Comparison of ENCODE assay signal across 15 cellular contexts in the genomic region with DNA sequence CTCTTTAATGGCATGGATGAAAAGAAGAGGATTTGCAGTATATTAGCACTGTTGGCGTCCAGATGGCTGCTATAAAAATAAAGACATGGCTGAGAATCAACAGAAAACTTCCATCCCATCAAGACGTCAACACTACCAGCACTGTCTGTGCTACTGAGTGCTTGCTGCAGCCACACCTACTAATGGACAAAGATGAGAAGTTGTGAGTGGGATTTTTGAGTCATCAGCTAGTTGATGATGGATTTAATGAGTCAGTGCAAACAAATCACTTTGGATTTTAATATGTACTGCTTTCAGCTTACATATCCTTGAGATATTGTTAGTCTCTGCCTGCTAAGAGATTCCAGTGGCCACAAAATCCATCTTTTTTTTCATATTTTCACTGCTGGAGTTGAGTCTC.
DNase-seq lines count a peak whose midpoint lies in the region; ATAC-seq and TF ChIP-seq lines count a peak whose summit lies in the region.
"Had no signal": no experiment of that assay in that cellular context is flagged by ENCODE, and none has a peak within 500 bp of the region (broad histone marks: within the 10 kb centered on the region; RNA-seq: fewer than 3 reads in every experiment).

No MANE protein-coding gene starts in this region.

- intact Hi-C loops in prostate gland (cut with DNase I): no loop called here
- intact Hi-C loops in mucosa of descending colon (cut with DNase I, micrococcal nuclease): no loop called here

- H3K4me3 ChIP-seq in MG63: no peak overlapping the region
- H3K4me3 ChIP-seq in prostate gland: no peak overlapping the region
- H3K4me3 ChIP-seq in mucosa of descending colon: no peak overlapping the region
- H3K4me3 ChIP-seq: BLaER1 treated with 17β-estradiol and CSF1 and Interleukin-3, amounts not matched to agents 10 nM and 100 nM; colonic mucosa had no signal

- no peak for ATAC-seq in mucosa of descending colon
- ATAC-seq: sciatic nerve had no signal

- WGBS in prostate gland: 21% methylated on average over 2 of the region's 2 CpGs

- no peak for TF ChIP-seq POLR2A in prostate gland (IDR thresholded peaks at IDR 0.05)

- no peaks in the 10 kb centered on the region for H3K27me3 ChIP-seq in MG63
- H3K27me3 ChIP-seq in prostate gland (replicated peaks; ENCODE audit: insufficient read depth): no peaks in the 10 kb centered on the region
- H3K27me3 ChIP-seq: BLaER1 treated with 17β-estradiol and CSF1 and Interleukin-3, amounts not matched to agents 10 nM and 100 nM; colonic mucosa had no signal

- DNase-seq in AG20443 (ENCODE audit: low spot score) (peak; percentile 75), MG63 (peak; percentile 64), dermis microvascular lymphatic vessel endothelial cell (ENCODE audit: low read depth in 2 of 2) (peak; percentile 60 to 87), lung microvascular endothelial cell (ENCODE audit: low read depth in 2 of 2) (peak; percentile 77 to 88), NCI-H146 (lab: John Stamatoyannopoulos, UW) (no peak), prostate gland (ENCODE audit: low spot score) (no peak), mucosa of descending colon (no peak), DMS53 (lab: John Stamatoyannopoulos, UW) (no peak)
- DNase-seq: activated CD4-positive, alpha-beta T cell treated with anti-CD3 and anti-CD28 coated beads for 48 hours; activated gamma-delta T cell treated with Interleukin-2 at 50 U/mL for 16 hours; colonic mucosa; NCI-H1105; NCI-H69 had no signal

- H3K4me1 ChIP-seq in prostate gland (replicated peaks): no peaks in the 10 kb centered on the region
- H3K4me1 ChIP-seq in mucosa of descending colon (ENCODE audit: low read depth): no peaks in the 10 kb centered on the region
- H3K4me1 ChIP-seq: BLaER1 treated with 17β-estradiol and CSF1 and Interleukin-3, amounts not matched to agents 10 nM and 100 nM; colonic mucosa had no signal

- TF ChIP-seq CTCF in prostate gland (IDR thresholded peaks at IDR 0.05) (no peak), mucosa of descending colon (IDR thresholded peaks at IDR 0.05) (no peak)

- no peak overlapping the region for H3K27ac ChIP-seq in prostate gland
- H3K27ac ChIP-seq: BLaER1 treated with 17β-estradiol and CSF1 and Interleukin-3, amounts not matched to agents 10 nM and 100 nM; colonic mucosa had no signal

- H3K36me3 ChIP-seq in MG63: no peaks in the 10 kb centered on the region
- H3K36me3 ChIP-seq in prostate gland: no peaks in the 10 kb centered on the region
- H3K36me3 ChIP-seq in mucosa of descending colon (ENCODE audit: low read depth): no peaks in the 10 kb centered on the region
- H3K36me3 ChIP-seq: BLaER1 treated with 17β-estradiol and CSF1 and Interleukin-3, amounts not matched to agents 10 nM and 100 nM; colonic mucosa had no signal

- no peaks in the 10 kb centered on the region; the same call in 1 of the 2 replicates for H3K9me3 ChIP-seq in MG63
- no peaks in the 10 kb centered on the region for H3K9me3 ChIP-seq in prostate gland
- H3K9me3 ChIP-seq in mucosa of descending colon: peaks cover 29% of the 10 kb centered on the region
- H3K9me3 ChIP-seq: BLaER1 treated with 17β-estradiol and CSF1 and Interleukin-3, amounts not matched to agents 10 nM and 100 nM; colonic mucosa had no signal

Comparison
In these comparisons a context has a peak if more than half of its experiments do, and no peak if none do; other contexts are left out.
1. DNase-seq: peak in AG20443 (single experiment), MG63 (single experiment), dermis microvascular lymphatic vessel endothelial cell (2 of 2) and lung microvascular endothelial cell (2 of 2); none in NCI-H146 (single experiment), prostate gland (single experiment), mucosa of descending colon (0 of 3) and DMS53 (single experiment).